Comparison of ENCODE assay signal across 8 cellular contexts in the genomic region with DNA sequence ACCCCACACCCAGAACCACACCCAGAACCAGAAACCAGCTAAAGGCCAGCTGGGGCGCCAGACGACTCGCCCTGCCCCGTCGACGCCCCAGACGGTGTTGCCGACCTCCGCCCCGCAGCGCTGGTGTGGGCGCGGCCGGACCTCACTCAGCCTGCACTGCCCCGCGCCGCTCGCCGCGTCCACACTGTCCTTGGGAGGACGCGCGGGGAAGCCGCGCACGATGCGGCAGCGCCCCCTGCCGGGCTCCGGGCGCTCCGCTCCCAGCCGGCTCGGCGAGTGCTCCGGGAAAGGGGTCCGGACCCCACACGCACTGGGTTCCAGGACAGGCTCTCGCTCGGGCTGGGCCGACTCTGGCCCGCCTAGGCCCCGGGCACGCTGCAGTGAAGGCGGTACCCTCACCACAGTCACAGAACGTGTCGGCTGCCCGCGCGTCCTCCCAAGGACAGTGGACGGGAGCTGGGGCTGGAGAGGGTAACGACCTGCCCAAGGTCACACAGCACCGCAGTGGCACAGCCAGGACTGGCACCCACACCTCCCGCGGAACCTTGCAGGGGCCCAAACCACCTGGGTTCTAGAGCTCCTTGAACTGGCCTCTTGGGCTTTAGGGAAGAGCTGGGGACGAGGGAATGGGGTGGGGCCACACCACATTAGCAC.
DNase-seq lines count a peak whose midpoint lies in the region; ATAC-seq lines count a peak whose summit lies in the region.

No MANE protein-coding gene starts in this region.

- no peak overlapping the region for H2AK5ac ChIP-seq in mesendoderm (ENCODE audit: low read length)

- H3K36me3 ChIP-seq in endocrine pancreas (ENCODE audit: control insufficient read depth, insufficient read depth, low read length) (no peaks in the 10 kb centered on the region), mesendoderm (ENCODE audit: control insufficient read depth, insufficient read depth, low read length) (no peaks in the 10 kb centered on the region)

- peak overlapping the region; percentile 96 for H3K4me2 ChIP-seq in mesendoderm (ENCODE audit: low read length)

- H3K27ac ChIP-seq in mesendoderm (ENCODE audit: low read depth, low read length): no peak overlapping the region

- H3K27me3 Mint-ChIP-seq in activated CD4-positive, alpha-beta memory T cell treated with anti-CD3 and anti-CD28 coated beads, Interleukin-2, amount 10 ng/mL, durations not matched to agents 7 days and 5 days: peaks cover 43% of the 10 kb centered on the region

- no peaks in the 10 kb centered on the region for H3K36me3 Mint-ChIP-seq in activated CD4-positive, alpha-beta memory T cell treated with anti-CD3 and anti-CD28 coated beads, Interleukin-2, amount 10 ng/mL, durations not matched to agents 7 days and 5 days (ENCODE audit: low read depth)

- H3K4ac ChIP-seq in mesendoderm (ENCODE audit: low read depth, low read length): no peak overlapping the region

- peaks cover 9% of the 10 kb centered on the region for H3K4me1 Mint-ChIP-seq in activated CD4-positive, alpha-beta memory T cell treated with anti-CD3 and anti-CD28 coated beads, Interleukin-2, amount 10 ng/mL, durations not matched to agents 7 days and 5 days

- H3K9me3 ChIP-seq in endocrine pancreas (ENCODE audit: control insufficient read depth, low read length): no peaks in the 10 kb centered on the region

- H3K4me3 ChIP-seq in endocrine pancreas (ENCODE audit: control insufficient read depth, insufficient read depth, low read length): no peak overlapping the region
- no peak overlapping the region for H3K4me3 ChIP-seq in mesendoderm (ENCODE audit: low read length)

- CTCF ChIA-PET in activated CD4-positive, alpha-beta memory T cell treated with anti-CD3 and anti-CD28 coated beads, Interleukin-2, amount 10 ng/mL, durations not matched to agents 7 days and 5 days (lab: Charles Lee): interaction anchor here (0.6 to 3.5 kb wide), 17 partner anchors 8 to 878 kb away, joined by 3 to 22 read pairs (median 4); no protein-coding TSS in a partner anchor

- POLR2A ChIA-PET in activated CD4-positive, alpha-beta memory T cell treated with anti-CD3 and anti-CD28 coated beads, Interleukin-2, amount 10 ng/mL, durations not matched to agents 7 days and 5 days (lab: Charles Lee): no interaction called here

- H2BK5ac ChIP-seq in mesendoderm (ENCODE audit: low read length): peak overlapping the region; percentile 62

- H3K56ac ChIP-seq in mesendoderm (ENCODE audit: low read length): peak overlapping the region; percentile 92

- H3K4me1 ChIP-seq in endocrine pancreas (ENCODE audit: control insufficient read depth, insufficient read depth, low read length) (no peaks in the 10 kb centered on the region), mesendoderm (ENCODE audit: control insufficient read depth, low read depth, low read length) (no peaks in the 10 kb centered on the region)

- DNase-seq in NCI-H187 (lab: John Stamatoyannopoulos, UW) (peak; percentile 26 to 36), NCI-H187 treated with DMSO at 0.1 percent for 48 hours (lab: John Stamatoyannopoulos, UW) (no peak), NCI-H146 (lab: John Stamatoyannopoulos, UW) (peak; percentile 63), mesendoderm (peak; percentile 83)
- peak; percentile 52 for DNase-seq in activated CD4-positive, alpha-beta memory T cell treated with anti-CD3 and anti-CD28 coated beads, Interleukin-2, amount 10 ng/mL, durations not matched to agents 7 days and 5 days
- DNase-seq in stimulated activated CD8-positive, alpha-beta memory T cell treated with anti-CD3 and anti-CD28 coated beads, Interleukin-4, amount 100 ng/mL, for 48 hours: peak; percentile 76

- WGBS in mesendoderm (ENCODE audit: extremely low coverage, insufficient coverage, low lambda C conversion rate): no CpG with 5 or more reads among the region's 56 CpGs

- H3K79me2 ChIP-seq in mesendoderm (ENCODE audit: control insufficient read depth, insufficient read depth, low read length): no peaks in the 10 kb centered on the region

- H4K8ac ChIP-seq in mesendoderm (ENCODE audit: low read depth, low read length): no peak overlapping the region

- H3K27me3 ChIP-seq in endocrine pancreas (ENCODE audit: control insufficient read depth, insufficient read depth, low read length): no peaks in the 10 kb centered on the region
- H3K27me3 ChIP-seq in mesendoderm (ENCODE audit: insufficient read depth, low read length, poor library complexity): no peaks in the 10 kb centered on the region

- H2BK120ac ChIP-seq in mesendoderm (ENCODE audit: low read depth, low read length): no peak overlapping the region

- peak; percentile 58 for ATAC-seq in HG02623 (IDR thresholded peaks at IDR 0.05; ENCODE audit: unreplicated experiment)

- peak overlapping the region; percentile 8 for H3K18ac ChIP-seq in mesendoderm (ENCODE audit: low read length)

- H3K27ac Mint-ChIP-seq in activated CD4-positive, alpha-beta memory T cell treated with anti-CD3 and anti-CD28 coated beads, Interleukin-2, amount 10 ng/mL, durations not matched to agents 7 days and 5 days: no peak overlapping the region

- H2BK15ac ChIP-seq in mesendoderm (replicated peaks; ENCODE audit: low read depth): no peak overlapping the region

- H3K9ac ChIP-seq in endocrine pancreas (ENCODE audit: control insufficient read depth, insufficient read depth, low read length): peak overlapping the region; percentile 90
- H3K9ac ChIP-seq in mesendoderm (ENCODE audit: low read length): peak overlapping the region; percentile 80

- H3K23ac ChIP-seq in mesendoderm (ENCODE audit: low read length): peak overlapping the region; percentile 94

- H3K79me1 ChIP-seq in mesendoderm (ENCODE audit: low read length): no peaks in the 10 kb centered on the region

- H4K5ac ChIP-seq in mesendoderm (ENCODE audit: low read length): no peak overlapping the region

- no peaks in the 10 kb centered on the region for H3K9me3 Mint-ChIP-seq in activated CD4-positive, alpha-beta memory T cell treated with anti-CD3 and anti-CD28 coated beads, Interleukin-2, amount 10 ng/mL, durations not matched to agents 7 days and 5 days

- H3K4me3 Mint-ChIP-seq in activated CD4-positive, alpha-beta memory T cell treated with anti-CD3 and anti-CD28 coated beads, Interleukin-2, amount 10 ng/mL, durations not matched to agents 7 days and 5 days: peak overlapping the region; percentile 35
